ENCODE assay signal across 9 cellular contexts in genomic region chr5:90530736-90531487, GRCh38. TPM values are rescaled to one million over a fixed set of nuclear protein-coding genes. Genes with fewer than 3 reads are reported as not detected.
DNase-seq lines count a peak whose midpoint lies in the region; ATAC-seq and TF ChIP-seq lines count a peak whose summit lies in the region.
"Had no signal": no experiment of that assay in that cellular context is flagged by ENCODE, and none has a peak within 500 bp of the region (broad histone marks: within the 10 kb centered on the region; RNA-seq: fewer than 3 reads in every experiment).

No MANE protein-coding gene starts in this region.

- peak overlapping the region; percentile 6 for H3K9ac ChIP-seq in muscle layer of colon (ENCODE audit: low read length)

- no peaks in the 10 kb centered on the region for H3K9me3 ChIP-seq in muscle layer of colon (ENCODE audit: low read length)

- H3K4me3 ChIP-seq in muscle layer of colon (ENCODE audit: low read depth in 1 of 2, low read length in 2 of 2), result peak overlapping the region in 1 of 2 donors; percentile 86

- no peaks in the 10 kb centered on the region for H3K36me3 Mint-ChIP-seq in natural killer cell
- peaks cover 8% of the 10 kb centered on the region for H3K36me3 Mint-ChIP-seq in natural killer cell treated with Interleukin-12 subunit alpha and Interleukin-12 subunit beta and Interleukin-15 and Interleukin-18, amount 100 ng/mL, for 72 hours
- peaks cover 26% of the 10 kb centered on the region for H3K36me3 Mint-ChIP-seq in activated T-helper 17 cell treated with anti-CD3 and anti-CD28 coated beads, Interleukin-2, amount 50 U/mL, for 72 hours (ENCODE audit: low read depth)

- peak overlapping the region; percentile 90 to 93 for H3K27ac Mint-ChIP-seq in natural killer cell
- no peak overlapping the region for H3K27ac Mint-ChIP-seq in natural killer cell treated with Interleukin-12 subunit alpha and Interleukin-12 subunit beta and Interleukin-15 and Interleukin-18, amount 100 ng/mL, for 72 hours
- H3K27ac Mint-ChIP-seq in activated T-helper 17 cell treated with anti-CD3 and anti-CD28 coated beads, Interleukin-2, amount 50 U/mL, for 72 hours, result no peak overlapping the region

- peak overlapping the region; percentile 95 for H3K4me3 Mint-ChIP-seq in natural killer cell
- no peak overlapping the region for H3K4me3 Mint-ChIP-seq in natural killer cell treated with Interleukin-12 subunit alpha and Interleukin-12 subunit beta and Interleukin-15 and Interleukin-18, amount 100 ng/mL, for 72 hours
- H3K4me3 Mint-ChIP-seq in activated T-helper 17 cell treated with anti-CD3 and anti-CD28 coated beads, Interleukin-2, amount 50 U/mL, for 72 hours, result peak overlapping the region; percentile 99

- H3K4me1 Mint-ChIP-seq in natural killer cell, result peaks cover 21 to 37% of the 10 kb centered on the region in 2 donors
- H3K4me1 Mint-ChIP-seq in natural killer cell treated with Interleukin-12 subunit alpha and Interleukin-12 subunit beta and Interleukin-15 and Interleukin-18, amount 100 ng/mL, for 72 hours (ENCODE audit: low read depth in 2 of 2), result peaks cover 21 to 27% of the 10 kb centered on the region in 2 donors
- peaks cover 16% of the 10 kb centered on the region for H3K4me1 Mint-ChIP-seq in activated T-helper 17 cell treated with anti-CD3 and anti-CD28 coated beads, Interleukin-2, amount 50 U/mL, for 72 hours

- no peak for ATAC-seq in natural killer cell
- ATAC-seq in natural killer cell treated with Interleukin-12 subunit alpha and Interleukin-12 subunit beta and Interleukin-15 and Interleukin-18, amount 100 ng/mL, for 72 hours, result no peak
- ATAC-seq in activated T-helper 17 cell treated with anti-CD3 and anti-CD28 coated beads, Interleukin-2, amount 50 U/mL, for 72 hours (replicated peaks), result no peak
- ATAC-seq in HG03097 (IDR thresholded peaks at IDR 0.05; ENCODE audit: low FRiP score, unreplicated experiment), result no peak

- peaks cover 26 to 50% of the 10 kb centered on the region in 2 donors for H3K27me3 Mint-ChIP-seq in natural killer cell (ENCODE audit: low read depth in 2 of 2)
- H3K27me3 Mint-ChIP-seq in natural killer cell treated with Interleukin-12 subunit alpha and Interleukin-12 subunit beta and Interleukin-15 and Interleukin-18, amount 100 ng/mL, for 72 hours, result peaks cover 23 to 43% of the 10 kb centered on the region in 2 donors
- H3K27me3 Mint-ChIP-seq in activated T-helper 17 cell treated with anti-CD3 and anti-CD28 coated beads, Interleukin-2, amount 50 U/mL, for 72 hours, result peaks cover 24% of the 10 kb centered on the region

- H3K27ac ChIP-seq in muscle layer of colon (ENCODE audit: low read depth, low read length), result no peak overlapping the region

- DNase-seq in natural killer cell (no peak), OCI-M2 (lab: John Stamatoyannopoulos, UW; ENCODE audit: unreplicated experiment) (no peak), Kasumi-1 (lab: John Stamatoyannopoulos, UW) (no peak), NK-92 (lab: John Stamatoyannopoulos, UW; ENCODE audit: unreplicated experiment) (no peak)
- no peak for DNase-seq in natural killer cell treated with Interleukin-12 subunit alpha and Interleukin-12 subunit beta and Interleukin-15 and Interleukin-18, amount 100 ng/mL, for 72 hours (ENCODE audit: low spot score)
- DNase-seq: NCI-H1048 had no signal

- TF ChIP-seq CTCF in natural killer cell (IDR thresholded peaks at IDR 0.05), result no peak

- H3K9me3 Mint-ChIP-seq in natural killer cell, result no peaks in the 10 kb centered on the region
- H3K9me3 Mint-ChIP-seq in natural killer cell treated with Interleukin-12 subunit alpha and Interleukin-12 subunit beta and Interleukin-15 and Interleukin-18, amount 100 ng/mL, for 72 hours, result no peaks in the 10 kb centered on the region
- no peaks in the 10 kb centered on the region for H3K9me3 Mint-ChIP-seq in activated T-helper 17 cell treated with anti-CD3 and anti-CD28 coated beads, Interleukin-2, amount 50 U/mL, for 72 hours

- intact Hi-C loops in natural killer cell (cut with micrococcal nuclease), result no loop called here

- peaks cover 14% of the 10 kb centered on the region for H3K4me1 ChIP-seq in muscle layer of colon (ENCODE audit: insufficient read depth, low read length)

- H3K36me3 ChIP-seq in muscle layer of colon (ENCODE audit: insufficient read depth, low read length), result no peaks in the 10 kb centered on the region

- peaks cover 0 to 3% of the 10 kb centered on the region in 2 donors for H3K27me3 ChIP-seq in muscle layer of colon (ENCODE audit: control insufficient read depth in 1 of 2, insufficient read depth in 2 of 2, low read length in 2 of 2)

RNA-seq across cellular contexts. Expression of gene LYSMD3, which starts 1.5 kb away (rescaled TPM):
- 10 to 100 TPM; 15.2 to 27.9 (median 19.5) TPM for total RNA-seq in natural killer cell
- 10 to 100 TPM; 16.2 to 24.4 TPM for total RNA-seq in natural killer cell treated with Interleukin-12 subunit alpha and Interleukin-12 subunit beta and Interleukin-15 and Interleukin-18, amount 100 ng/mL, for 72 hours
- 10 to 100 TPM; 17.0 to 23.5 TPM for total RNA-seq in activated T-helper 17 cell treated with anti-CD3 and anti-CD28 coated beads, Interleukin-2, amount 50 U/mL, for 72 hours

RNA-seq across cellular contexts. Expression of gene ADGRV1, which starts 27.7 kb away (rescaled TPM):
- under 1 TPM in 2 of 3 donors, not detected in 1; 0.50 to 0.71 TPM for total RNA-seq in natural killer cell
- under 1 TPM in 1 of 2 donors, not detected in 1; 0.33 TPM for total RNA-seq in natural killer cell treated with Interleukin-12 subunit alpha and Interleukin-12 subunit beta and Interleukin-15 and Interleukin-18, amount 100 ng/mL, for 72 hours
- total RNA-seq in activated T-helper 17 cell treated with anti-CD3 and anti-CD28 coated beads, Interleukin-2, amount 50 U/mL, for 72 hours, result under 1 TPM; 0.45 to 0.74 TPM

RNA-seq across cellular contexts. Expression of gene POLR3G, which starts 56.2 kb away (rescaled TPM):
- 1 to 10 TPM in 1 of 3 donors, under 1 TPM in 2; 0.40 to 1.4 (median 0.99) TPM for total RNA-seq in natural killer cell
- total RNA-seq in natural killer cell treated with Interleukin-12 subunit alpha and Interleukin-12 subunit beta and Interleukin-15 and Interleukin-18, amount 100 ng/mL, for 72 hours, result 10 to 100 TPM in 1 of 2 donors, 1 to 10 TPM in 1; 9.5 to 29.3 TPM
- 10 to 100 TPM in 1 of 2 donors, 1 to 10 TPM in 1; 5.3 to 22.9 TPM for total RNA-seq in activated T-helper 17 cell treated with anti-CD3 and anti-CD28 coated beads, Interleukin-2, amount 50 U/mL, for 72 hours

RNA-seq across cellular contexts. Expression of gene MBLAC2, which starts 56.3 kb away (rescaled TPM):
- total RNA-seq in natural killer cell, result 1 to 10 TPM; 2.9 to 4.8 (median 3.5) TPM
- 1 to 10 TPM; 3.2 to 4.9 TPM for total RNA-seq in natural killer cell treated with Interleukin-12 subunit alpha and Interleukin-12 subunit beta and Interleukin-15 and Interleukin-18, amount 100 ng/mL, for 72 hours
- total RNA-seq in activated T-helper 17 cell treated with anti-CD3 and anti-CD28 coated beads, Interleukin-2, amount 50 U/mL, for 72 hours, result 1 to 10 TPM; 2.4 to 3.5 TPM

Comparison
In these comparisons a context has a peak if more than half of its experiments do, and no peak if none do; other contexts are left out.
1. H3K27ac Mint-ChIP-seq: peak in natural killer cell (2 of 2); none in natural killer cell treated with Interleukin-12 subunit alpha and Interleukin-12 subunit beta and Interleukin-15 and Interleukin-18, amount 100 ng/mL, for 72 hours (0 of 2) and activated T-helper 17 cell treated with anti-CD3 and anti-CD28 coated beads, Interleukin-2, amount 50 U/mL, for 72 hours (single experiment).